In genomic region chr12:31732926-31733548, GRCh38 we compare ENCODE assay signal across 1 cellular context.
TF ChIP-seq lines count a peak whose summit lies in the region.

No MANE protein-coding gene starts in this region.

TF ChIP-seq in K562, 482 proteins besides CTCF, POLR2A, EP300 and RAD21 (continued from another document and continues in another):
- TF ChIP-seq HEY1 (CRISPR knock-in tag; IDR thresholded peaks at IDR 0.05; ENCODE audit: borderline replicate concordance) (no peak), NCOA4 (IDR thresholded peaks at IDR 0.05; ENCODE audit: partially characterized antibody) (no peak), HMG20A (CRISPR knock-in tag; conservative IDR thresholded peaks at IDR 0.05) (no peak), ZNF717 (CRISPR knock-in tag; IDR thresholded peaks at IDR 0.05) (no peak), FUS (optimal IDR thresholded peaks at IDR 0.05; ENCODE audit: low read depth, low read length) (no peak), ZNF23 (CRISPR knock-in tag; IDR thresholded peaks at IDR 0.05) (no peak), ZBTB43 (CRISPR knock-in tag; IDR thresholded peaks at IDR 0.05) (no peak), KDM2B (CRISPR knock-in tag; IDR thresholded peaks at IDR 0.05) (no peak), DEAF1 (CRISPR knock-in tag; IDR thresholded peaks at IDR 0.05) (no peak), E2F6 (IDR thresholded peaks at IDR 0.05; ENCODE audit: borderline replicate concordance in 1 of 2, extremely low read depth in 1 of 2, insufficient read depth in 1 of 2, insufficient read length in 1 of 2, low read depth in 1 of 2, low read length in 1 of 2, poor library complexity in 1 of 2, severe bottlenecking in 1 of 2) (no peak), JUNB (CRISPR knock-in tag; conservative IDR thresholded peaks at IDR 0.05) (0 out of 2 replicates have a peak, but pooled peaks have one; percentile 11), AFF1 (IDR thresholded peaks at IDR 0.05; ENCODE audit: low read depth in 1 of 2, partially characterized antibody in 2 of 2) (peak in 1 of 2 experiments; percentile 12), ZNF436 (CRISPR knock-in tag; IDR thresholded peaks at IDR 0.05) (no peak), ERF (CRISPR knock-in tag; IDR thresholded peaks at IDR 0.05) (no peak), ZNF140 (CRISPR knock-in tag; IDR thresholded peaks at IDR 0.05) (no peak), ZNF274 (IDR thresholded peaks at IDR 0.05; ENCODE audit: borderline replicate concordance, low read depth, low read length) (no peak), MAX (CRISPR knock-in tag; IDR thresholded peaks at IDR 0.05) (no peak), POLR3A (IDR thresholded peaks at IDR 0.05; ENCODE audit: borderline replicate concordance, extremely low read depth, insufficient read depth, insufficient read length) (no peak), GTF2B (IDR thresholded peaks at IDR 0.05; ENCODE audit: extremely low read depth, insufficient read length) (no peak), NKRF (IDR thresholded peaks at IDR 0.05; ENCODE audit: borderline replicate concordance) (no peak), MNT (conservative IDR thresholded peaks at IDR 0.05) (peak in 1 of 2 experiments; percentile 36; a peak in 1 of 4 replicates), ILK (tag; IDR thresholded peaks at IDR 0.05; ENCODE audit: borderline replicate concordance, low read depth) (no peak), SP1 (CRISPR knock-in tag; IDR thresholded peaks at IDR 0.05) (no peak), ZBTB40 (IDR thresholded peaks at IDR 0.05) (no peak), ZBTB40 (CRISPR knock-in tag; IDR thresholded peaks at IDR 0.05) (no peak), NEUROD1 (IDR thresholded peaks at IDR 0.05; ENCODE audit: borderline replicate concordance, low read depth, low read length, partially characterized antibody) (peak; percentile 41), PKNOX1 (IDR thresholded peaks at IDR 0.05) (no peak), BRF1 (IDR thresholded peaks at IDR 0.05; ENCODE audit: borderline replicate concordance, extremely low read depth, insufficient read length) (no peak), ZNF121 (CRISPR knock-in tag; conservative IDR thresholded peaks at IDR 0.05) (no peak), MAFG (tag; conservative IDR thresholded peaks at IDR 0.05) (peak; percentile 82), DIDO1 (tag; IDR thresholded peaks at IDR 0.05; ENCODE audit: low read depth) (no peak), ZFP36 (IDR thresholded peaks at IDR 0.05; ENCODE audit: low read depth, low read length, partially characterized antibody) (no peak), SNIP1 (IDR thresholded peaks at IDR 0.05; ENCODE audit: low read depth) (no peak), BCL6 (CRISPR knock-in tag; IDR thresholded peaks at IDR 0.05) (no peak), NFXL1 (CRISPR knock-in tag; IDR thresholded peaks at IDR 0.05) (no peak), KAT2B (IDR thresholded peaks at IDR 0.05; ENCODE audit: low read depth, low read length) (no peak)
